ENCODE assay signal across 1 cellular context in genomic region chr16:3935921-3936320, GRCh38.
TF ChIP-seq lines count a peak whose summit lies in the region.

No MANE protein-coding gene starts in this region.

TF ChIP-seq in GM23338, 12 proteins besides CTCF, POLR2A, EP300 and RAD21:
- TF ChIP-seq REST (IDR thresholded peaks at IDR 0.05; ENCODE audit: unreplicated experiment) (no peak), ZNF114 (CRISPR knock-in tag; IDR thresholded peaks at IDR 0.05) (no peak), STAT1 (IDR thresholded peaks at IDR 0.05; ENCODE audit: unreplicated experiment) (no peak), EZH2phosphoT487 (IDR thresholded peaks at IDR 0.05; ENCODE audit: unreplicated experiment) (no peak), ZNF331 (CRISPR knock-in tag; IDR thresholded peaks at IDR 0.05; ENCODE audit: low read depth) (no peak), JUNB (IDR thresholded peaks at IDR 0.05; ENCODE audit: unreplicated experiment) (no peak), ZNF462 (CRISPR knock-in tag; IDR thresholded peaks at IDR 0.05) (no peak), ETS1 (IDR thresholded peaks at IDR 0.05) (no peak), EZH2 (IDR thresholded peaks at IDR 0.05; ENCODE audit: low read depth, unreplicated experiment) (no peak), CREB1 (CRISPR knock-in tag; IDR thresholded peaks at IDR 0.05; ENCODE audit: low read depth) (no peak), POLR2AphosphoS5 (IDR thresholded peaks at IDR 0.05; ENCODE audit: low read depth) (no peak), NANOG (IDR thresholded peaks at IDR 0.05; ENCODE audit: borderline replicate concordance) (no peak)
TF ChIP-seq in GM23338: peak in this region for 0.
